In the genomic region with DNA sequence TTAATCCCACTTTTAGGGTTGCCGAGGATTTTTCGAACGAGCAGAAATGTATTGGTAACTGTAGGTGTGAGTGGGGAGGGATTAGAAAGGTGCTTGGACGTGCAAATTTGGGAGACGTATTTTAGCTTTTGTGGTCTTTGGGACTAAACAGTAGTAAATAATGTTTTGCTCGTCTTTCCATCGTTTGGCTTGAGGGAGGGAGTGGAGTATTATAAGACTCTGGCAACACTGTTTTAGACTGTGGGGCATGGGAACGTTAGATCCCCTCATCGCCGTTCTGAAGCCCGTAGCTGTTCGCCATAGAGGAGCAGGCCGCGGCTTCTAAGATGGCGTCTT, we compare ENCODE assay signal across 9 cellular contexts. TPM values are rescaled to one million over a fixed set of nuclear protein-coding genes. Genes with fewer than 3 reads are reported as not detected.
DNase-seq lines count a peak whose midpoint lies in the region; ATAC-seq, FAIRE-seq and TF ChIP-seq lines count a peak whose summit lies in the region.
"Had no signal": no experiment of that assay in that cellular context is flagged by ENCODE, and none has a peak within 500 bp of the region (broad histone marks: within the 10 kb centered on the region; RNA-seq: fewer than 3 reads in every experiment).

No MANE protein-coding gene starts in this region.

- FAIRE-seq in kidney (lab: Jason Lieb, UNC) (no peak), urothelium cell line (lab: Jason Lieb, UNC) (no peak)

- DNase-seq in activated CD4-positive, alpha-beta T cell treated with anti-CD3 and anti-CD28 coated beads for 36 hours: no peak
- no peak for DNase-seq in activated CD4-positive, alpha-beta T cell treated with anti-CD3 and anti-CD28 coated beads for 1 hour
- DNase-seq in activated naive CD8-positive, alpha-beta T cell treated with anti-CD3 and anti-CD28 coated beads, Interleukin-2, amount 10 ng/mL, durations not matched to agents 7 days and 5 days: no peak
- DNase-seq in kidney (no peak), suprapubic skin (ENCODE audit: low spot score in 2 of 2) (no peak), AG08395 (ENCODE audit: low spot score) (no peak), NCI-H2227 (lab: John Stamatoyannopoulos, UW; ENCODE audit: unreplicated experiment) (no peak), urothelium cell line (ENCODE audit: low spot score) (no peak)

- H3K4me1 Mint-ChIP-seq in activated CD4-positive, alpha-beta T cell treated with anti-CD3 and anti-CD28 coated beads for 36 hours: peaks cover 26% of the 10 kb centered on the region
- H3K4me1 Mint-ChIP-seq in activated naive CD8-positive, alpha-beta T cell treated with anti-CD3 and anti-CD28 coated beads, Interleukin-2, amount 10 ng/mL, durations not matched to agents 7 days and 5 days: peaks cover 28% of the 10 kb centered on the region

- peak overlapping the region; percentile 100 for H3K27ac Mint-ChIP-seq in activated CD4-positive, alpha-beta T cell treated with anti-CD3 and anti-CD28 coated beads for 36 hours
- peak overlapping the region; percentile 94 for H3K27ac Mint-ChIP-seq in activated naive CD8-positive, alpha-beta T cell treated with anti-CD3 and anti-CD28 coated beads, Interleukin-2, amount 10 ng/mL, durations not matched to agents 7 days and 5 days

- 2% methylated on average over 12 of the region's 15 CpGs for WGBS in suprapubic skin

- no peak for ATAC-seq in activated CD4-positive, alpha-beta T cell treated with anti-CD3 and anti-CD28 coated beads for 36 hours
- ATAC-seq in activated naive CD8-positive, alpha-beta T cell treated with anti-CD3 and anti-CD28 coated beads, Interleukin-2, amount 10 ng/mL, durations not matched to agents 7 days and 5 days (ENCODE audit: low read depth): no peak

- POLR2A ChIA-PET in activated CD4-positive, alpha-beta T cell treated with anti-CD3 and anti-CD28 coated beads for 36 hours (lab: Charles Lee): interaction anchor here (0.6 to 7.6 kb wide), 31 partner anchors 8 to 1725 kb away, joined by 3 to 83 read pairs (median 7); a partner anchor contains a TSS
- POLR2A ChIA-PET in activated naive CD8-positive, alpha-beta T cell treated with anti-CD3 and anti-CD28 coated beads, Interleukin-2, amount 10 ng/mL, durations not matched to agents 7 days and 5 days (lab: Charles Lee): interaction anchor here (0.6 to 12.7 kb wide), 42 partner anchors 9 to 1266 kb away, joined by 3 to 323 read pairs (median 7); a partner anchor contains a TSS

- H3K9me3 Mint-ChIP-seq in activated CD4-positive, alpha-beta T cell treated with anti-CD3 and anti-CD28 coated beads for 36 hours (ENCODE audit: low read depth): no peaks in the 10 kb centered on the region
- no peaks in the 10 kb centered on the region for H3K9me3 Mint-ChIP-seq in activated naive CD8-positive, alpha-beta T cell treated with anti-CD3 and anti-CD28 coated beads, Interleukin-2, amount 10 ng/mL, durations not matched to agents 7 days and 5 days

- peak overlapping the region; percentile 85 to 99 for H3K4me3 ChIP-seq in kidney (ENCODE audit: low read length in 2 of 2)
- peak overlapping the region; percentile 69 for H3K4me3 ChIP-seq in suprapubic skin

- H3K27me3 ChIP-seq in suprapubic skin: no peaks in the 10 kb centered on the region

- no peak for TF ChIP-seq EP300 in suprapubic skin (IDR thresholded peaks at IDR 0.05)

- TF ChIP-seq POLR2A in suprapubic skin (IDR thresholded peaks at IDR 0.05): no peak

- H3K36me3 Mint-ChIP-seq in activated CD4-positive, alpha-beta T cell treated with anti-CD3 and anti-CD28 coated beads for 36 hours (ENCODE audit: low read depth): peaks cover 63% of the 10 kb centered on the region
- peaks cover 54% of the 10 kb centered on the region for H3K36me3 Mint-ChIP-seq in activated naive CD8-positive, alpha-beta T cell treated with anti-CD3 and anti-CD28 coated beads, Interleukin-2, amount 10 ng/mL, durations not matched to agents 7 days and 5 days

- H3K9me3 ChIP-seq in kidney (ENCODE audit: control insufficient read depth in 1 of 2, low read length in 2 of 2) (no peaks in the 10 kb centered on the region), suprapubic skin (no peaks in the 10 kb centered on the region)

- CTCF ChIA-PET in activated CD4-positive, alpha-beta T cell treated with anti-CD3 and anti-CD28 coated beads for 36 hours (lab: Charles Lee): interaction anchor here (0.5 to 13.4 kb wide), 13 partner anchors 13 to 1236 kb away, joined by 3 to 197 read pairs (median 7); a partner anchor contains a TSS

- H3K4me1 ChIP-seq in kidney (ENCODE audit: control insufficient read depth in 1 of 2, insufficient read depth in 1 of 2, low read depth in 1 of 2, low read length in 2 of 2) (peaks cover 19 to 22% of the 10 kb centered on the region in 2 donors), suprapubic skin (peaks cover 36% of the 10 kb centered on the region)

- no peaks in the 10 kb centered on the region for H3K27me3 Mint-ChIP-seq in activated CD4-positive, alpha-beta T cell treated with anti-CD3 and anti-CD28 coated beads for 36 hours
- no peaks in the 10 kb centered on the region for H3K27me3 Mint-ChIP-seq in activated naive CD8-positive, alpha-beta T cell treated with anti-CD3 and anti-CD28 coated beads, Interleukin-2, amount 10 ng/mL, durations not matched to agents 7 days and 5 days

- H3K27ac ChIP-seq in kidney (ENCODE audit: low read depth in 2 of 2, low read length in 2 of 2) (peak overlapping the region; percentile 100), suprapubic skin (peak overlapping the region; percentile 97)

- H3K36me3 ChIP-seq in kidney (ENCODE audit: control insufficient read depth in 1 of 2, insufficient read depth in 2 of 2, low read length in 2 of 2): peaks cover 17 to 35% of the 10 kb centered on the region in 2 donors
- peaks cover 26% of the 10 kb centered on the region for H3K36me3 ChIP-seq in suprapubic skin

- intact Hi-C loops in activated CD4-positive, alpha-beta T cell treated with anti-CD3 and anti-CD28 coated beads for 36 hours (cut with DNase I, micrococcal nuclease): loop anchor here (1.0 to 10.0 kb wide), 9 partner anchors 116 to 1266 kb away; a partner anchor contains a TSS
- intact Hi-C loops in kidney (cut with DNase I): loop anchor here (10.0 kb wide), 1 partner anchor 76 kb away; no protein-coding TSS in a partner anchor

- H3K4me3 Mint-ChIP-seq in activated CD4-positive, alpha-beta T cell treated with anti-CD3 and anti-CD28 coated beads for 36 hours: peak overlapping the region; percentile 98
- peak overlapping the region; percentile 89 for H3K4me3 Mint-ChIP-seq in activated naive CD8-positive, alpha-beta T cell treated with anti-CD3 and anti-CD28 coated beads, Interleukin-2, amount 10 ng/mL, durations not matched to agents 7 days and 5 days

- no peak for TF ChIP-seq CTCF in kidney (IDR thresholded peaks at IDR 0.05; ENCODE audit: borderline replicate concordance, extremely low read depth, insufficient read depth)
- TF ChIP-seq CTCF in suprapubic skin (IDR thresholded peaks at IDR 0.05): no peak

- peak overlapping the region; percentile 100 for H3K9ac ChIP-seq in kidney (ENCODE audit: low read length in 2 of 2)

RNA-seq across cellular contexts. Expression of a gene that starts 2.8 kb away (rescaled TPM):
- 100 to 1,000 TPM; 230 to 338 TPM for total RNA-seq in activated CD4-positive, alpha-beta T cell treated with anti-CD3 and anti-CD28 coated beads for 36 hours
- total RNA-seq in activated naive CD8-positive, alpha-beta T cell treated with anti-CD3 and anti-CD28 coated beads, Interleukin-2, amount 10 ng/mL, durations not matched to agents 7 days and 5 days: 100 to 1,000 TPM; 365 to 371 TPM
- total RNA-seq in kidney: 184 TPM
- polyA plus RNA-seq in kidney (ENCODE audit: insufficient read depth, low read depth, low replicate concordance): 73.9 TPM
- 100 to 1,000 TPM; 145 to 246 (median 197) TPM for total RNA-seq in suprapubic skin

RNA-seq across cellular contexts. Expression of a gene that starts 18.3 kb away (rescaled TPM):
- 10 to 100 TPM; 11.8 TPM for total RNA-seq in activated CD4-positive, alpha-beta T cell treated with anti-CD3 and anti-CD28 coated beads for 36 hours
- 10 to 100 TPM; 32.1 to 36.1 TPM for total RNA-seq in activated naive CD8-positive, alpha-beta T cell treated with anti-CD3 and anti-CD28 coated beads, Interleukin-2, amount 10 ng/mL, durations not matched to agents 7 days and 5 days
- total RNA-seq in kidney: 98.5 TPM
- polyA plus RNA-seq in kidney (ENCODE audit: insufficient read depth, low read depth, low replicate concordance): 101 TPM
- total RNA-seq in suprapubic skin: 10 to 100 TPM; 18.3 to 57.0 (median 24.2) TPM

RNA-seq across cellular contexts. Expression of a gene that starts 30.4 kb away (rescaled TPM):
- 1 to 10 TPM; 1.9 to 2.3 TPM for total RNA-seq in activated CD4-positive, alpha-beta T cell treated with anti-CD3 and anti-CD28 coated beads for 36 hours
- total RNA-seq in activated naive CD8-positive, alpha-beta T cell treated with anti-CD3 and anti-CD28 coated beads, Interleukin-2, amount 10 ng/mL, durations not matched to agents 7 days and 5 days: 10 to 100 TPM; 14.0 to 14.7 TPM
- total RNA-seq in kidney: 78.0 TPM
- 45.5 TPM for polyA plus RNA-seq in kidney (ENCODE audit: insufficient read depth, low read depth, low replicate concordance)
- total RNA-seq in suprapubic skin: 10 to 100 TPM; 15.0 to 30.2 (median 18.1) TPM

RNA-seq across cellular contexts. Expression of a gene that starts 38.2 kb away (rescaled TPM):
- 1 to 10 TPM; 1.7 to 3.3 TPM for total RNA-seq in activated CD4-positive, alpha-beta T cell treated with anti-CD3 and anti-CD28 coated beads for 36 hours
- 1 to 10 TPM; 7.5 to 8.3 TPM for total RNA-seq in activated naive CD8-positive, alpha-beta T cell treated with anti-CD3 and anti-CD28 coated beads, Interleukin-2, amount 10 ng/mL, durations not matched to agents 7 days and 5 days
- 21.6 TPM for total RNA-seq in kidney
- 10.8 TPM for polyA plus RNA-seq in kidney (ENCODE audit: insufficient read depth, low read depth, low replicate concordance)
- total RNA-seq in suprapubic skin: 10 to 100 TPM in 1 of 4 donors, 1 to 10 TPM in 3; 6.8 to 14.3 (median 8.0) TPM
- total RNA-seq: glomerular endothelial cell had no signal

Comparison
In these comparisons a context has a peak if more than half of its experiments do, and no peak if none do; other contexts are left out.
1. RNA of a gene that starts 30.4 kb away (total RNA-seq): 78.0 TPM in kidney (single experiment), 15.0 to 30.2 TPM in suprapubic skin and 14.0 to 14.7 TPM in activated naive CD8-positive, alpha-beta T cell treated with anti-CD3 and anti-CD28 coated beads, Interleukin-2, amount 10 ng/mL, durations not matched to agents 7 days and 5 days; 1.9 to 2.3 TPM in activated CD4-positive, alpha-beta T cell treated with anti-CD3 and anti-CD28 coated beads for 36 hours; every median in the first group is over 4 times any median in the second.